ENCODE assay signal across 27 cellular contexts in genomic region chr4:34615315-34615714, GRCh38.
DNase-seq lines count a peak whose midpoint lies in the region; ATAC-seq, FAIRE-seq and TF ChIP-seq lines count a peak whose summit lies in the region.
"Had no signal": no experiment of that assay in that cellular context is flagged by ENCODE, and none has a peak within 500 bp of the region (broad histone marks: within the 10 kb centered on the region; RNA-seq: fewer than 3 reads in every experiment).

No MANE protein-coding gene starts in this region.

- no peaks in the 10 kb centered on the region for H4K20me1 ChIP-seq in SU-DHL-6 (ENCODE audit: low read depth, low read length)
- H4K20me1 ChIP-seq in H1 (replicated peaks in 1 of 2; ENCODE audit: control insufficient read depth in 1 of 2, insufficient read depth in 2 of 2, low read length in 2 of 2): no peaks in the 10 kb centered on the region
- no peaks in the 10 kb centered on the region for H4K20me1 ChIP-seq in OCI-LY7 (ENCODE audit: insufficient read depth, low read length)
- H4K20me1 ChIP-seq: BLaER1 treated with 17β-estradiol and CSF1 and Interleukin-3, amounts not matched to agents 10 nM and 100 nM had no signal

- no peak overlapping the region for H2BK5ac ChIP-seq in H1 (ENCODE audit: low read depth, low read length)

- H3K27ac ChIP-seq in SU-DHL-6 (ENCODE audit: low read depth, low read length) (no peak overlapping the region), H1 (ENCODE audit: low read depth, low read length) (no peak overlapping the region), spleen (no peak overlapping the region), OCI-LY7 (ENCODE audit: low read depth, low read length, poor library complexity, severe bottlenecking) (no peak overlapping the region)
- H3K27ac ChIP-seq: BLaER1 treated with 17β-estradiol and CSF1 and Interleukin-3, amounts not matched to agents 10 nM and 100 nM; C4-2B had no signal

- TF ChIP-seq RAD21 in H1 (IDR thresholded peaks at IDR 0.05 in 1 of 2, conservative IDR thresholded peaks at IDR 0.05 in 1 of 2; ENCODE audit: low read depth in 2 of 2, low read length in 2 of 2): no peak

- no peak overlapping the region for H3K18ac ChIP-seq in H1 (ENCODE audit: extremely low read depth, low read length)

- no peak overlapping the region for H4K91ac ChIP-seq in H1 (replicated peaks; ENCODE audit: insufficient read length, low read length)

- TF ChIP-seq POLR2A in H1 (IDR thresholded peaks at IDR 0.05; ENCODE audit: control extremely low read depth in 1 of 2, low read depth in 2 of 2, low read length in 2 of 2): no peak
- TF ChIP-seq POLR2A in spleen (IDR thresholded peaks at IDR 0.05): no peak

- H2AK5ac ChIP-seq in H1 (ENCODE audit: low read depth, low read length): no peak overlapping the region

- H3K4ac ChIP-seq in H1 (replicated peaks; ENCODE audit: insufficient read length, low read depth, low read length): no peak overlapping the region

- no peak overlapping the region for H2BK120ac ChIP-seq in H1 (replicated peaks; ENCODE audit: low read depth, low read length)

- DNase-seq in H1 (ENCODE audit: low read depth in 1 of 2, low spot score in 2 of 2): no peak
- peak; percentile 11 for DNase-seq in spleen
- DNase-seq in OCI-LY7 (ENCODE audit: low spot score): no peak
- no peak for DNase-seq in activated gamma-delta T cell treated with Interleukin-2 at 50 U/mL for 16 hours
- DNase-seq: 8988T; ACHN; AML-193; Caco-2; Calu3; CD4-positive, alpha-beta T cell; CD8-positive, alpha-beta T cell; DMS 273 treated with DMSO at 0.1 percent for 48 hours; DMS153; DMS53; DMS79; DND-41; EL; GDM1 had no signal

- no peak overlapping the region for H3K23ac ChIP-seq in H1 (ENCODE audit: insufficient read length)

- no peak overlapping the region for H3K9ac ChIP-seq in SU-DHL-6 (ENCODE audit: low read length)
- no peak overlapping the region for H3K9ac ChIP-seq in H1 (replicated peaks in 1 of 4; ENCODE audit: extremely low read depth in 1 of 4, low read depth in 3 of 4, low read length in 3 of 4)
- H3K9ac ChIP-seq: BLaER1 treated with 17β-estradiol and CSF1 and Interleukin-3, amounts not matched to agents 10 nM and 100 nM had no signal

- intact Hi-C loops in spleen (cut with DNase I; ENCODE audit: low total_unique reads): no loop called here
- intact Hi-C loops in OCI-LY7 (cut with micrococcal nuclease; ENCODE audit: unreplicated experiment): no loop called here

- H3K27me3 ChIP-seq in SU-DHL-6 (ENCODE audit: low read length) (no peaks in the 10 kb centered on the region), H1 (replicated peaks in 1 of 4; ENCODE audit: control insufficient read depth in 3 of 4, extremely low read depth in 1 of 4, insufficient read depth in 3 of 4, low read length in 3 of 4) (no peaks in the 10 kb centered on the region), spleen (replicated peaks in 1 of 7) (no peaks in the 10 kb centered on the region)
- H3K27me3 ChIP-seq: BLaER1 treated with 17β-estradiol and CSF1 and Interleukin-3, amounts not matched to agents 10 nM and 100 nM had no signal

- CTCF ChIA-PET in H1 (lab: Charles Lee; ENCODE audit: partially characterized antibody) (interaction anchor here (0.6 to 1.5 kb wide), 2 partner anchors 105 to 717 kb away, joined by 3 read pairs; no protein-coding TSS in a partner anchor), OCI-LY7 (lab: Charles Lee; ENCODE audit: unreplicated experiment) (no interaction called here)

- no peaks in the 10 kb centered on the region for H3F3A ChIP-seq in SU-DHL-6 (ENCODE audit: insufficient read depth)

- H3K9me2 ChIP-seq in SU-DHL-6 (replicated peaks; ENCODE audit: insufficient read depth, low read length): no peaks in the 10 kb centered on the region
- no peaks in the 10 kb centered on the region for H3K9me2 ChIP-seq in OCI-LY7 (ENCODE audit: insufficient read depth, low read length)

- no peak for FAIRE-seq in H1 (lab: Jason Lieb, UNC)
- FAIRE-seq: A204.1, GM12878, GM12892, GM18507 had no signal

- no peaks in the 10 kb centered on the region for H3K9me3 ChIP-seq in SU-DHL-6 (ENCODE audit: insufficient read depth, low read length)
- H3K9me3 ChIP-seq in H1 (ENCODE audit: insufficient read depth in 2 of 2, low read depth in 1 of 2, low read length in 1 of 2): no peaks in the 10 kb centered on the region
- no peaks in the 10 kb centered on the region for H3K9me3 ChIP-seq in spleen
- no peaks in the 10 kb centered on the region for H3K9me3 ChIP-seq in OCI-LY7 (ENCODE audit: low read length)
- H3K9me3 ChIP-seq: BLaER1 treated with 17β-estradiol and CSF1 and Interleukin-3, amounts not matched to agents 10 nM and 100 nM; Caco-2 had no signal

- no TSS peak for BruUV-seq in OCI-LY7 (replicated peaks; lab: Mats Ljungman, UMichigan)

- ATAC-seq in GM18870 (IDR thresholded peaks at IDR 0.05; ENCODE audit: unreplicated experiment): no peak
- ATAC-seq in GM18907 (IDR thresholded peaks at IDR 0.05; ENCODE audit: unreplicated experiment): no peak
- ATAC-seq: CD8-positive, alpha-beta T cell; GM12878 had no signal

- H3K4me2 ChIP-seq in SU-DHL-6 (ENCODE audit: low read depth, low read length, poor library complexity, severe bottlenecking): no peak overlapping the region
- no peak overlapping the region for H3K4me2 ChIP-seq in H1 (ENCODE audit: insufficient read depth in 1 of 2, low read depth in 2 of 2, low read length in 2 of 2)
- no peak overlapping the region for H3K4me2 ChIP-seq in OCI-LY7 (ENCODE audit: low read length)
- H3K4me2 ChIP-seq: BLaER1 treated with 17β-estradiol and CSF1 and Interleukin-3, amounts not matched to agents 10 nM and 100 nM had no signal

- H3K4me3 ChIP-seq in SU-DHL-6 (ENCODE audit: insufficient read depth, low read length, poor library complexity, severe bottlenecking): no peak overlapping the region
- no peak overlapping the region for H3K4me3 ChIP-seq in H1 (ENCODE audit: extremely low read depth in 1 of 4, insufficient read depth in 2 of 4, low read depth in 3 of 4, low read length in 4 of 4)
- no peak overlapping the region for H3K4me3 ChIP-seq in spleen
- no peak overlapping the region for H3K4me3 ChIP-seq in OCI-LY7 (ENCODE audit: low read depth, low read length, poor library complexity, severe bottlenecking)
- H3K4me3 ChIP-seq: BLaER1 treated with 17β-estradiol and CSF1 and Interleukin-3, amounts not matched to agents 10 nM and 100 nM; GM12878 had no signal

- no peak overlapping the region for H4K5ac ChIP-seq in H1 (ENCODE audit: insufficient read length, low read depth, low read length)

- H3K4me1 ChIP-seq in H1 (replicated peaks in 1 of 4; ENCODE audit: control insufficient read depth in 3 of 4, insufficient read depth in 4 of 4, low read length in 3 of 4) (0 out of 7 replicates have a peak, but pooled peaks cover 0 to 2% (median 0%) of the 10 kb centered on the region in 4 experiments), spleen (no peaks in the 10 kb centered on the region), OCI-LY7 (ENCODE audit: insufficient read depth, low read length, poor library complexity, severe bottlenecking) (no peaks in the 10 kb centered on the region)
- H3K4me1 ChIP-seq: BLaER1 treated with 17β-estradiol and CSF1 and Interleukin-3, amounts not matched to agents 10 nM and 100 nM; Caco-2 had no signal

- H2AFZ ChIP-seq in SU-DHL-6 (ENCODE audit: low read depth, low read length, severe bottlenecking) (peak overlapping the region; percentile 14), H1 (ENCODE audit: low read length) (peak overlapping the region; percentile 16; the same call in 1 of the 2 replicates), OCI-LY7 (ENCODE audit: low read length) (no peak overlapping the region)

- no peak overlapping the region for H2BK20ac ChIP-seq in H1 (ENCODE audit: low read length)

- no peaks in the 10 kb centered on the region for H3K79me1 ChIP-seq in H1 (ENCODE audit: low read depth, low read length)

- 98% methylated on average over 3 of the region's 3 CpGs; no CpG with 5 or more reads in 1 of the 2 experiments for WGBS in H1 (ENCODE audit: extremely low coverage in 1 of 2, insufficient coverage in 1 of 2, insufficient read length in 1 of 2, insufficient replicate concordance in 2 of 2, low coverage in 1 of 2, low lambda C conversion rate in 2 of 2, missing lambda C conversion rate in 1 of 2), 2 experiments
- WGBS in spleen, 5 donors: 59 to 77% (median 70%) methylated on average over 3 of the region's 3 CpGs

- H3K56ac ChIP-seq in H1 (replicated peaks; ENCODE audit: insufficient read length, low read depth, low read length): no peak overlapping the region

- no peak overlapping the region for H3K14ac ChIP-seq in H1 (ENCODE audit: insufficient read length)

- no peak overlapping the region for H4K8ac ChIP-seq in H1 (ENCODE audit: extremely low read depth, insufficient read depth, low read length)

- no peak overlapping the region for H2BK12ac ChIP-seq in H1 (ENCODE audit: low read depth, low read length)

- POLR2A ChIA-PET in H1 (lab: Charles Lee; ENCODE audit: partially characterized antibody) (no interaction called here), OCI-LY7 (lab: Charles Lee) (no interaction called here)

- no peak overlapping the region for H2BK15ac ChIP-seq in H1 (ENCODE audit: low read length)

- H3K23me2 ChIP-seq in H1 (ENCODE audit: low read depth, low read length): no peaks in the 10 kb centered on the region

- H3K79me2 ChIP-seq in SU-DHL-6 (ENCODE audit: insufficient read depth, low read length) (no peaks in the 10 kb centered on the region), H1 (ENCODE audit: control insufficient read depth in 1 of 2, insufficient read depth in 2 of 2, low read length in 2 of 2) (no peaks in the 10 kb centered on the region), OCI-LY7 (ENCODE audit: insufficient read depth, low read depth, low read length) (no peaks in the 10 kb centered on the region)

- TF ChIP-seq CTCF in SU-DHL-6 (IDR thresholded peaks at IDR 0.05; ENCODE audit: insufficient read depth, low read length, poor library complexity, severe bottlenecking) (no peak), H1 (IDR thresholded peaks at IDR 0.05; ENCODE audit: control extremely low read depth in 1 of 3, insufficient read depth in 1 of 3, low read depth in 1 of 3, low read length in 3 of 3) (no peak), spleen (IDR thresholded peaks at IDR 0.05 in 8 of 11, conservative IDR thresholded peaks at IDR 0.05 in 3 of 11) (no peak), OCI-LY7 (conservative IDR thresholded peaks at IDR 0.05; ENCODE audit: low read length) (no peak)

- TF ChIP-seq EP300 in H1 (IDR thresholded peaks at IDR 0.05; ENCODE audit: borderline replicate concordance in 1 of 2, low read depth in 2 of 2, low read length in 2 of 2): no peak

- H3K36me3 ChIP-seq in SU-DHL-6 (ENCODE audit: low read length) (no peaks in the 10 kb centered on the region), H1 (ENCODE audit: control insufficient read depth in 2 of 4, insufficient read depth in 4 of 4, low read length in 3 of 4) (no peaks in the 10 kb centered on the region), spleen (no peaks in the 10 kb centered on the region), OCI-LY7 (ENCODE audit: insufficient read depth, low read length) (no peaks in the 10 kb centered on the region)
- H3K36me3 ChIP-seq: BLaER1 treated with 17β-estradiol and CSF1 and Interleukin-3, amounts not matched to agents 10 nM and 100 nM had no signal

TF ChIP-seq in H1, 55 proteins besides CTCF, POLR2A, EP300 and RAD21:
- TF ChIP-seq SP4 (IDR thresholded peaks at IDR 0.05; ENCODE audit: low read length): no peak
TF ChIP-seq in H1: peak in this region for 0.
